Comparison of ENCODE assay signal across 8 cellular contexts in genomic region chr1:217630711-217631591, GRCh38. TPM values are rescaled to one million over a fixed set of nuclear protein-coding genes. Genes with fewer than 3 reads are reported as not detected.
DNase-seq lines count a peak whose midpoint lies in the region; ATAC-seq and TF ChIP-seq lines count a peak whose summit lies in the region.

Gene GPATCH2, minus strand, starts transcription at chr1:217631090. Its CDS starts 119 bp downstream, at chr1:217630971.
Gene SPATA17, plus strand, starts transcription at chr1:217631344. Its CDS starts 35 bp downstream, at chr1:217631379.

- H3K36me3 ChIP-seq in CD4-positive, CD25-positive, alpha-beta regulatory T cell (ENCODE audit: control insufficient read depth, insufficient read depth, low read length) = no peaks in the 10 kb centered on the region
- no peaks in the 10 kb centered on the region for H3K36me3 ChIP-seq in right lobe of liver

- ATAC-seq in CD4-positive, CD25-positive, alpha-beta regulatory T cell (ENCODE audit: low read depth in 2 of 2) = peak; percentile 88 to 89
- ATAC-seq in GM19372 (IDR thresholded peaks at IDR 0.05; ENCODE audit: low read depth, unreplicated experiment) = peak; percentile 97
- peak; percentile 92 for ATAC-seq in HG03521 (IDR thresholded peaks at IDR 0.05; ENCODE audit: unreplicated experiment)
- peak; percentile 97 to 98 (median 98) for ATAC-seq in right lobe of liver

- no peaks in the 10 kb centered on the region for H3K36me3 Mint-ChIP-seq in CD4-positive, CD25-positive, alpha-beta regulatory T cell

- peaks cover 38% of the 10 kb centered on the region for H3K4me1 ChIP-seq in CD4-positive, CD25-positive, alpha-beta regulatory T cell (ENCODE audit: control insufficient read depth, insufficient read depth, low read length, poor library complexity, severe bottlenecking)
- H3K4me1 ChIP-seq in right lobe of liver = peaks cover 0 to 10% (median 3%) of the 10 kb centered on the region in 4 donors

- WGBS in right lobe of liver (ENCODE audit: insufficient coverage, low coverage, low lambda C conversion rate, missing lambda C conversion rate) = 1% methylated on average over 30 of the region's 42 CpGs

- no peaks in the 10 kb centered on the region for H3K9me3 ChIP-seq in CD4-positive, CD25-positive, alpha-beta regulatory T cell (ENCODE audit: control insufficient read depth in 2 of 2, low read length in 2 of 2)
- no peaks in the 10 kb centered on the region for H3K9me3 ChIP-seq in right lobe of liver

- peak within 1 kb of the TSS; percentile 91 for H3K27ac ChIP-seq in CD4-positive, CD25-positive, alpha-beta regulatory T cell (ENCODE audit: insufficient read depth, low read length, poor library complexity, severe bottlenecking)
- peak within 1 kb of the TSS; percentile 40 to 97 (median 87) for H3K27ac ChIP-seq in dorsolateral prefrontal cortex
- peak within 1 kb of the TSS; percentile 87 to 89 (median 88) for H3K27ac ChIP-seq in right lobe of liver

- peak within 1 kb of the TSS; percentile 93 to 100 (median 95) for H3K4me3 Mint-ChIP-seq in CD4-positive, CD25-positive, alpha-beta regulatory T cell

- TF ChIP-seq POLR2A in right lobe of liver (IDR thresholded peaks at IDR 0.05) = peak; percentile 37

- intact Hi-C loops in dorsolateral prefrontal cortex (cut with DNase I) = no loop called here
- intact Hi-C loops in right lobe of liver (cut with DNase I) = no loop called here

- peak in 51 of 56 donors; percentile 10 to 64 (median 44) for TF ChIP-seq CTCF in dorsolateral prefrontal cortex (IDR thresholded peaks at IDR 0.05 in 54 of 56, conservative IDR thresholded peaks at IDR 0.05 in 2 of 56; ENCODE audit: low read depth in 1 of 56, partially characterized antibody in 56 of 56)
- TF ChIP-seq CTCF in right lobe of liver (IDR thresholded peaks at IDR 0.05) = peak in 3 of 4 donors; percentile 26 to 42 (median 29)

- peaks cover 19% of the 10 kb centered on the region for H3K27me3 Mint-ChIP-seq in CD4-positive, CD25-positive, alpha-beta regulatory T cell

- peak within 1 kb of the TSS; percentile 98 for H3K4me3 ChIP-seq in CD4-positive, CD25-positive, alpha-beta regulatory T cell (ENCODE audit: low read depth, low read length)
- H3K4me3 ChIP-seq in dorsolateral prefrontal cortex (peak within 1 kb of the TSS; percentile 68 to 99 (median 88)), right lobe of liver (peak within 1 kb of the TSS; percentile 76 to 86 (median 76))

- H3K27ac Mint-ChIP-seq in CD4-positive, CD25-positive, alpha-beta regulatory T cell = peak within 1 kb of the TSS; percentile 98 to 99 (median 99)

- H3K9me3 Mint-ChIP-seq in CD4-positive, CD25-positive, alpha-beta regulatory T cell = peaks cover 0 to 2% (median 0%) of the 10 kb centered on the region in 7 donors

- peak; percentile 66 to 93 (median 90) for DNase-seq in CD4-positive, CD25-positive, alpha-beta regulatory T cell
- DNase-seq in NCI-H69 (lab: John Stamatoyannopoulos, UW) (peak; percentile 95), dorsolateral prefrontal cortex (peak; percentile 65 to 85 (median 75)), right lobe of liver (peak; percentile 75 to 83 (median 81))
- DNase-seq in activated CD4-positive, alpha-beta T cell treated with anti-CD3 and anti-CD28 coated beads, Interleukin-2, amount 50 U/mL, for 4 hours = peak; percentile 62 to 67
- peak; percentile 64 to 70 for DNase-seq in stimulated activated CD4-positive, alpha-beta T cell treated with anti-CD3 and anti-CD28 coated beads, Interleukin-4, amount 100 ng/mL, for 4 hours

- no peaks in the 10 kb centered on the region for H3K27me3 ChIP-seq in CD4-positive, CD25-positive, alpha-beta regulatory T cell (ENCODE audit: control insufficient read depth, insufficient read depth, low read length)
- H3K27me3 ChIP-seq in dorsolateral prefrontal cortex = no peaks in the 10 kb centered on the region
- no peaks in the 10 kb centered on the region for H3K27me3 ChIP-seq in right lobe of liver

- peaks cover 19 to 49% (median 35%) of the 10 kb centered on the region in 4 donors for H3K4me1 Mint-ChIP-seq in CD4-positive, CD25-positive, alpha-beta regulatory T cell

RNA-seq across cellular contexts. Expression of gene GPATCH2, which starts in this region (rescaled TPM):
- 17.0 TPM for total RNA-seq in CD4-positive, CD25-positive, alpha-beta regulatory T cell
- polyA plus RNA-seq in CD4-positive, CD25-positive, alpha-beta regulatory T cell = 1 to 10 TPM; 3.4 to 4.7 (median 4.3) TPM
- total RNA-seq in dorsolateral prefrontal cortex (10 to 100 TPM in 119 of 120 experiments, 1 to 10 TPM in 1; 9.7 to 26.1 (median 19.1) TPM), right lobe of liver (1 to 10 TPM; 3.3 to 6.6 (median 4.6) TPM)

RNA-seq across cellular contexts. Expression of gene SPATA17, which starts in this region (rescaled TPM):
- total RNA-seq in CD4-positive, CD25-positive, alpha-beta regulatory T cell = not detected
- not detected for polyA plus RNA-seq in CD4-positive, CD25-positive, alpha-beta regulatory T cell
- total RNA-seq in dorsolateral prefrontal cortex (1 to 10 TPM in 104 of 120 experiments, under 1 TPM in 15, not detected in 1; 0.40 to 3.8 (median 1.7) TPM), right lobe of liver (under 1 TPM in 2 of 6 experiments, not detected in 4; 0.24 to 0.31 TPM)

Comparison
In these comparisons a context has a peak if more than half of its experiments do, and no peak if none do; other contexts are left out.
1. Peak in every context shown above with its lines: DNase-seq, ATAC-seq, H3K4me3 ChIP-seq and H3K27ac ChIP-seq.